1 cellular context compared by ENCODE assay signal in the genomic region with DNA sequence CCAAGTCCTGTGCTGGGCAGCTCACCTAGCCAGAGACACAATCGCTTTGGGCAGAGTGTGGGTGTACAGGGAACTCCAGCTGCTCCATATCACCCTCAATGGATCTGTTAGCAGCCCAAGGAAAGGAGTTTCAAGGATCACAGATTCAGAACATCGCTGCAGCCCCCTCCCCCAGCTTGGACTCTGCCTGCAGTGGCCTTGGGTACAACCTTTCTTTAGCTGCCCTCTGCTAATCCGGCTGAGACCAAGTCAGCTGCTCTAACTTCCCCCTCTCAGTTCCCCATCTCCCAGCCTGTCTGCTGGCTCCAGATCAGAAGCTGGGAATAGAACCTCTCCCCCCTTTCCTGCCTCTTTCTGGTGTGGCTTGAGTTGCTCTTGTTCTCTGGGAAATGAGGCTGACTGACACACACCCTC.
TF ChIP-seq lines count a peak whose summit lies in the region.

No MANE protein-coding gene starts in this region.

TF ChIP-seq in GM23338, 12 proteins besides CTCF, POLR2A, EP300 and RAD21 (continued from another document):
- TF ChIP-seq, protein P1, sequence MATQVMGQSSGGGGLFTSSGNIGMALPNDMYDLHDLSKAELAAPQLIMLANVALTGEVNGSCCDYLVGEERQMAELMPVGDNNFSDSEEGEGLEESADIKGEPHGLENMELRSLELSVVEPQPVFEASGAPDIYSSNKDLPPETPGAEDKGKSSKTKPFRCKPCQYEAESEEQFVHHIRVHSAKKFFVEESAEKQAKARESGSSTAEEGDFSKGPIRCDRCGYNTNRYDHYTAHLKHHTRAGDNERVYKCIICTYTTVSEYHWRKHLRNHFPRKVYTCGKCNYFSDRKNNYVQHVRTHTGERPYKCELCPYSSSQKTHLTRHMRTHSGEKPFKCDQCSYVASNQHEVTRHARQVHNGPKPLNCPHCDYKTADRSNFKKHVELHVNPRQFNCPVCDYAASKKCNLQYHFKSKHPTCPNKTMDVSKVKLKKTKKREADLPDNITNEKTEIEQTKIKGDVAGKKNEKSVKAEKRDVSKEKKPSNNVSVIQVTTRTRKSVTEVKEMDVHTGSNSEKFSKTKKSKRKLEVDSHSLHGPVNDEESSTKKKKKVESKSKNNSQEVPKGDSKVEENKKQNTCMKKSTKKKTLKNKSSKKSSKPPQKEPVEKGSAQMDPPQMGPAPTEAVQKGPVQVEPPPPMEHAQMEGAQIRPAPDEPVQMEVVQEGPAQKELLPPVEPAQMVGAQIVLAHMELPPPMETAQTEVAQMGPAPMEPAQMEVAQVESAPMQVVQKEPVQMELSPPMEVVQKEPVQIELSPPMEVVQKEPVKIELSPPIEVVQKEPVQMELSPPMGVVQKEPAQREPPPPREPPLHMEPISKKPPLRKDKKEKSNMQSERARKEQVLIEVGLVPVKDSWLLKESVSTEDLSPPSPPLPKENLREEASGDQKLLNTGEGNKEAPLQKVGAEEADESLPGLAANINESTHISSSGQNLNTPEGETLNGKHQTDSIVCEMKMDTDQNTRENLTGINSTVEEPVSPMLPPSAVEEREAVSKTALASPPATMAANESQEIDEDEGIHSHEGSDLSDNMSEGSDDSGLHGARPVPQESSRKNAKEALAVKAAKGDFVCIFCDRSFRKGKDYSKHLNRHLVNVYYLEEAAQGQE (IDR thresholded peaks at IDR 0.05; ENCODE audit: unreplicated experiment): no peak
- TF ChIP-seq, protein P2, sequence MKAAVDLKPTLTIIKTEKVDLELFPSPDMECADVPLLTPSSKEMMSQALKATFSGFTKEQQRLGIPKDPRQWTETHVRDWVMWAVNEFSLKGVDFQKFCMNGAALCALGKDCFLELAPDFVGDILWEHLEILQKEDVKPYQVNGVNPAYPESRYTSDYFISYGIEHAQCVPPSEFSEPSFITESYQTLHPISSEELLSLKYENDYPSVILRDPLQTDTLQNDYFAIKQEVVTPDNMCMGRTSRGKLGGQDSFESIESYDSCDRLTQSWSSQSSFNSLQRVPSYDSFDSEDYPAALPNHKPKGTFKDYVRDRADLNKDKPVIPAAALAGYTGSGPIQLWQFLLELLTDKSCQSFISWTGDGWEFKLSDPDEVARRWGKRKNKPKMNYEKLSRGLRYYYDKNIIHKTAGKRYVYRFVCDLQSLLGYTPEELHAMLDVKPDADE (IDR thresholded peaks at IDR 0.05): no peak
- TF ChIP-seq STAT1 (IDR thresholded peaks at IDR 0.05; ENCODE audit: unreplicated experiment) (no peak), ZNF114 (CRISPR knock-in tag; IDR thresholded peaks at IDR 0.05) (no peak)
